29 cellular contexts compared by ENCODE assay signal in genomic region chr20:60761056-60761455, GRCh38.
"Had no signal": no experiment of that assay in that cellular context is flagged by ENCODE, and none has a peak within 500 bp of the region (broad histone marks: within the 10 kb centered on the region; RNA-seq: fewer than 3 reads in every experiment).

No MANE protein-coding gene starts in this region.

- H3K27ac Mint-ChIP-seq: activated CD4-positive, alpha-beta T cell treated with anti-CD3 and anti-CD28 coated beads, Interleukin-2, amount 10 ng/mL, durations not matched to agents 24 days and 14 days; activated CD8-positive, alpha-beta T cell treated with anti-CD3 and anti-CD28 coated beads for 36 hours; activated naive CD8-positive, alpha-beta T cell treated with anti-CD3 and anti-CD28 coated beads for 36 hours; activated T-cell treated with anti-CD3 and anti-CD28 coated beads, Interleukin-2, amount 50 U/mL, for 72 hours; activated T-helper 17 cell treated with anti-CD3 and anti-CD28 coated beads, Interleukin-2, amount 50 U/mL, for 72 hours had no signal

- ATAC-seq: activated CD8-positive, alpha-beta T cell treated with anti-CD3 and anti-CD28 coated beads for 36 hours; activated T-cell treated with anti-CD3 and anti-CD28 coated beads, Interleukin-2, amount 50 U/mL, for 72 hours; activated T-helper 17 cell treated with anti-CD3 and anti-CD28 coated beads, Interleukin-2, amount 50 U/mL, for 72 hours had no signal

- DNase-seq: activated CD4-positive, alpha-beta T cell treated with anti-CD3 and anti-CD28 coated beads, Interleukin-2, amount 10 ng/mL, durations not matched to agents 24 days and 14 days; activated CD4-positive, alpha-beta T cell treated with anti-CD3 and anti-CD28 coated beads, Interleukin-2, amount 50 U/mL, for 4 hours; activated CD8-positive, alpha-beta T cell treated with anti-CD3 and anti-CD28 coated beads for 36 hours; activated effector memory CD4-positive, alpha-beta T cell treated with anti-CD3 and anti-CD28 coated beads, Interleukin-2, amount 50 U/mL, for 16 hours; activated naive CD4-positive, alpha-beta T cell; activated naive CD4-positive, alpha-beta T cell treated with anti-CD3 and anti-CD28 coated beads, Interleukin-2, amount 50 U/mL, for 16 hours; activated naive CD8-positive, alpha-beta T cell treated with anti-CD3 and anti-CD28 coated beads for 36 hours; activated T-cell treated with anti-CD3 and anti-CD28 coated beads, Interleukin-2, amount 50 U/mL, for 1 hour; activated T-cell treated with anti-CD3 and anti-CD28 coated beads, Interleukin-2, amount 50 U/mL, for 72 hours; amniotic stem cell; aorta; brain microvascular endothelial cell; NCI-H1048; NCI-H1105 treated with DMSO at 0.1 percent for 48 hours; NCI-H1436; NCI-H1694; NCI-H1930; NCI-H2081 treated with DMSO at 0.1 percent for 48 hours; NCI-H510A; NCI-H526; NCI-H748 treated with DMSO at 0.1 percent for 48 hours; PC-9; Right ventricle myocardium superior had no signal

- H3K27ac ChIP-seq: brain microvascular endothelial cell, cardiac muscle cell, KMS-11, PC-9, RWPE1, SK-N-MC had no signal

- H3K4me3 ChIP-seq: cardiac muscle cell, PC-9, SK-N-MC had no signal

- H3K4me2 ChIP-seq: KMS-11, PC-9 had no signal

- H3K9ac ChIP-seq: KMS-11 had no signal

- H3K9me3 Mint-ChIP-seq: activated CD4-positive, alpha-beta T cell treated with anti-CD3 and anti-CD28 coated beads, Interleukin-2, amount 10 ng/mL, durations not matched to agents 24 days and 14 days; activated CD8-positive, alpha-beta T cell treated with anti-CD3 and anti-CD28 coated beads for 36 hours; activated naive CD8-positive, alpha-beta T cell treated with anti-CD3 and anti-CD28 coated beads for 36 hours; activated T-cell treated with anti-CD3 and anti-CD28 coated beads, Interleukin-2, amount 50 U/mL, for 72 hours; activated T-helper 17 cell treated with anti-CD3 and anti-CD28 coated beads, Interleukin-2, amount 50 U/mL, for 72 hours; central memory CD8-positive, alpha-beta T cell had no signal

- H3K36me3 ChIP-seq: brain microvascular endothelial cell, cardiac muscle cell had no signal

- H2AFZ ChIP-seq: PC-9 had no signal

- H3K27me3 Mint-ChIP-seq: activated CD4-positive, alpha-beta T cell treated with anti-CD3 and anti-CD28 coated beads, Interleukin-2, amount 10 ng/mL, durations not matched to agents 24 days and 14 days; activated naive CD8-positive, alpha-beta T cell treated with anti-CD3 and anti-CD28 coated beads for 36 hours; activated T-helper 17 cell treated with anti-CD3 and anti-CD28 coated beads, Interleukin-2, amount 50 U/mL, for 72 hours; central memory CD8-positive, alpha-beta T cell had no signal

- H3K27me3 ChIP-seq: brain microvascular endothelial cell, cardiac muscle cell had no signal

- H3K4me3 Mint-ChIP-seq: activated CD4-positive, alpha-beta T cell treated with anti-CD3 and anti-CD28 coated beads, Interleukin-2, amount 10 ng/mL, durations not matched to agents 24 days and 14 days; activated CD8-positive, alpha-beta T cell treated with anti-CD3 and anti-CD28 coated beads for 36 hours; activated naive CD8-positive, alpha-beta T cell treated with anti-CD3 and anti-CD28 coated beads for 36 hours; activated T-cell treated with anti-CD3 and anti-CD28 coated beads, Interleukin-2, amount 50 U/mL, for 72 hours; activated T-helper 17 cell treated with anti-CD3 and anti-CD28 coated beads, Interleukin-2, amount 50 U/mL, for 72 hours; central memory CD8-positive, alpha-beta T cell had no signal

- H3K4me1 Mint-ChIP-seq: activated CD4-positive, alpha-beta T cell treated with anti-CD3 and anti-CD28 coated beads, Interleukin-2, amount 10 ng/mL, durations not matched to agents 24 days and 14 days; activated naive CD8-positive, alpha-beta T cell treated with anti-CD3 and anti-CD28 coated beads for 36 hours; activated T-helper 17 cell treated with anti-CD3 and anti-CD28 coated beads, Interleukin-2, amount 50 U/mL, for 72 hours; central memory CD8-positive, alpha-beta T cell had no signal

- H3K36me3 Mint-ChIP-seq: activated naive CD8-positive, alpha-beta T cell treated with anti-CD3 and anti-CD28 coated beads for 36 hours had no signal
